In the genomic region with DNA sequence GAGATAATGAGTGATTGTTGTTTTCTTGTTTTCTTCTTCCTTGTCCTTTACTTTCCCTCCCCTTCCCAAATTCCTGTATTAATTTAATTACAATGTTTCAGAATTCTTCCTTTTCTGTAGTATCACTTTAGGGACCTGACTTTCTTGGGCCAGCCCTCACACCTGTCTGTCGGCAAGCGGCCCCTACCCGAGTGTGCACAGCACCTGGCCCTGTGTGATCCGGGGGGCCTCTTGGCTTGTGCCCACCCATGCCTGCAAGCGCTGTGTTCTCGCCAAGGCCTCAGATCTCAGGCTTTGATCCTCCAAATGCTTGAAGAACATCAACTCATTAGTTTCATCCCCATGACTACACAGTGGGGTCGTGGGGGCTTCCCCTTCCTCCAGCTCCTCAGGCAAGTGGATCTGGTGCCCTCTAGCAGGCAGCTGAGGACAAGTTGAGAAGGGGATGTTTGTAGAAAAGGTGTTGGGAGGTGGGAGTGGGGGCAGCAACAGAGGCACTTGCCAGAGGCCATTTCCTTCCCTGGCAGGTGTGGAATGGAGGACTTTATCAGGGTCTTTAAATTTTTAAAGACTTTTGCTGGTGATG, we compare ENCODE assay signal across 18 cellular contexts. TPM values are rescaled to one million over a fixed set of nuclear protein-coding genes. Genes with fewer than 3 reads are reported as not detected.
A peak's percentile ranks its signal among the peaks of the same experiment; 100 is the strongest.
DNase-seq lines count a peak whose midpoint lies in the region; ATAC-seq and TF ChIP-seq lines count a peak whose summit lies in the region.
"Had no signal": no experiment of that assay in that cellular context is flagged by ENCODE, and none has a peak within 500 bp of the region (broad histone marks: within the 10 kb centered on the region; RNA-seq: fewer than 3 reads in every experiment).

No MANE protein-coding gene starts in this region.

- DNase-seq in activated T-cell treated with anti-CD3 and anti-CD28 coated beads, Interleukin-2, amount 50 U/mL, for 72 hours, result no peak
- no peak for DNase-seq in activated T-cell treated with anti-CD3 and anti-CD28 coated beads, Interleukin-2, amount 50 U/mL, for 48 hours
- DNase-seq in activated naive CD8-positive, alpha-beta T cell treated with anti-CD3 and anti-CD28 coated beads, Interleukin-2, amount 50 U/mL, for 24 hours, result no peak
- no peak for DNase-seq in mesothelial cell of epicardium (ENCODE audit: low spot score in 2 of 2, unreplicated experiment in 2 of 2)
- DNase-seq in GM10248 (ENCODE audit: extremely low spot score), result no peak
- DNase-seq in NCI-H2081 (lab: John Stamatoyannopoulos, UW), result no peak
- no peak for DNase-seq in hypothalamus (lab: John Stamatoyannopoulos, UW)
- DNase-seq in NCI-H2107 treated with DMSO at 0.1 percent for 48 hours (lab: John Stamatoyannopoulos, UW; ENCODE audit: unreplicated experiment), result no peak
- DNase-seq: COR-L47, DMS153, MG63, NCI-H1092 treated with DMSO at 0.1 percent for 48 hours, NCI-H1694, NCI-H510A, NCI-H82, Peyer's patch, SHP77 had no signal

- ATAC-seq in activated T-cell treated with anti-CD3 and anti-CD28 coated beads, Interleukin-2, amount 50 U/mL, for 72 hours (replicated peaks in 1 of 2), result peak; percentile 19 to 47
- ATAC-seq in activated naive CD8-positive, alpha-beta T cell treated with anti-CD3 and anti-CD28 coated beads, Interleukin-2, amount 50 U/mL, for 24 hours, result peak; percentile 66
- ATAC-seq: HepG2 had no signal

- POLR2A ChIA-PET in GM10248 (lab: Yijun Ruan, JAX), result no interaction called here

- no peaks in the 10 kb centered on the region for H3K36me3 Mint-ChIP-seq in activated T-cell treated with anti-CD3 and anti-CD28 coated beads, Interleukin-2, amount 50 U/mL, for 72 hours (ENCODE audit: insufficient read depth in 2 of 2)
- no peaks in the 10 kb centered on the region for H3K36me3 Mint-ChIP-seq in activated naive CD8-positive, alpha-beta T cell treated with anti-CD3 and anti-CD28 coated beads, Interleukin-2, amount 50 U/mL, for 24 hours (ENCODE audit: low read depth)
- H3K36me3 Mint-ChIP-seq in mesothelial cell of epicardium, result no peaks in the 10 kb centered on the region

- CTCF ChIA-PET in GM10248 (lab: Yijun Ruan, JAX), result no interaction called here

- no peak overlapping the region for H3K4me3 Mint-ChIP-seq in activated T-cell treated with anti-CD3 and anti-CD28 coated beads, Interleukin-2, amount 50 U/mL, for 72 hours
- no peak overlapping the region for H3K4me3 Mint-ChIP-seq in activated naive CD8-positive, alpha-beta T cell treated with anti-CD3 and anti-CD28 coated beads, Interleukin-2, amount 50 U/mL, for 24 hours
- H3K4me3 Mint-ChIP-seq in mesothelial cell of epicardium, result no peak overlapping the region

- H3K4me1 Mint-ChIP-seq in activated T-cell treated with anti-CD3 and anti-CD28 coated beads, Interleukin-2, amount 50 U/mL, for 72 hours (ENCODE audit: low read depth), result peaks cover 4% of the 10 kb centered on the region
- H3K4me1 Mint-ChIP-seq in activated naive CD8-positive, alpha-beta T cell treated with anti-CD3 and anti-CD28 coated beads, Interleukin-2, amount 50 U/mL, for 24 hours, result no peaks in the 10 kb centered on the region
- peaks cover 12% of the 10 kb centered on the region for H3K4me1 Mint-ChIP-seq in mesothelial cell of epicardium

- H3K27me3 Mint-ChIP-seq in activated T-cell treated with anti-CD3 and anti-CD28 coated beads, Interleukin-2, amount 50 U/mL, for 72 hours (ENCODE audit: low read depth), result peaks cover 4% of the 10 kb centered on the region
- H3K27me3 Mint-ChIP-seq in activated naive CD8-positive, alpha-beta T cell treated with anti-CD3 and anti-CD28 coated beads, Interleukin-2, amount 50 U/mL, for 24 hours, result peaks cover 4% of the 10 kb centered on the region
- H3K27me3 Mint-ChIP-seq in mesothelial cell of epicardium (ENCODE audit: low read depth), result no peaks in the 10 kb centered on the region

- TF ChIP-seq CTCF in mesothelial cell of epicardium (IDR thresholded peaks at IDR 0.05; ENCODE audit: unreplicated experiment) (no peak), GM10248 (IDR thresholded peaks at IDR 0.05; ENCODE audit: control extremely low read depth, extremely low read depth, low read depth, missing control alignments) (no peak)

- no peak overlapping the region for H3K27ac Mint-ChIP-seq in activated T-cell treated with anti-CD3 and anti-CD28 coated beads, Interleukin-2, amount 50 U/mL, for 72 hours
- no peak overlapping the region for H3K27ac Mint-ChIP-seq in activated naive CD8-positive, alpha-beta T cell treated with anti-CD3 and anti-CD28 coated beads, Interleukin-2, amount 50 U/mL, for 24 hours
- H3K27ac Mint-ChIP-seq in mesothelial cell of epicardium, result peak overlapping the region; percentile 56

- no peaks in the 10 kb centered on the region for H3K9me3 Mint-ChIP-seq in activated T-cell treated with anti-CD3 and anti-CD28 coated beads, Interleukin-2, amount 50 U/mL, for 72 hours
- H3K9me3 Mint-ChIP-seq in activated naive CD8-positive, alpha-beta T cell treated with anti-CD3 and anti-CD28 coated beads, Interleukin-2, amount 50 U/mL, for 24 hours, result no peaks in the 10 kb centered on the region
- no peaks in the 10 kb centered on the region for H3K9me3 Mint-ChIP-seq in mesothelial cell of epicardium

RNA-seq across cellular contexts. Expression of a gene that starts 15.7 kb away (rescaled TPM):
- 10 to 100 TPM; 15.2 to 24.3 TPM for total RNA-seq in activated T-cell treated with anti-CD3 and anti-CD28 coated beads, Interleukin-2, amount 50 U/mL, for 72 hours
- 179 to 180 TPM (median 180 TPM) in 3 replicates for total RNA-seq in mesothelial cell of epicardium
- total RNA-seq: HepG2 had no signal
